Comparison of ENCODE assay signal across 8 cellular contexts in the genomic region with DNA sequence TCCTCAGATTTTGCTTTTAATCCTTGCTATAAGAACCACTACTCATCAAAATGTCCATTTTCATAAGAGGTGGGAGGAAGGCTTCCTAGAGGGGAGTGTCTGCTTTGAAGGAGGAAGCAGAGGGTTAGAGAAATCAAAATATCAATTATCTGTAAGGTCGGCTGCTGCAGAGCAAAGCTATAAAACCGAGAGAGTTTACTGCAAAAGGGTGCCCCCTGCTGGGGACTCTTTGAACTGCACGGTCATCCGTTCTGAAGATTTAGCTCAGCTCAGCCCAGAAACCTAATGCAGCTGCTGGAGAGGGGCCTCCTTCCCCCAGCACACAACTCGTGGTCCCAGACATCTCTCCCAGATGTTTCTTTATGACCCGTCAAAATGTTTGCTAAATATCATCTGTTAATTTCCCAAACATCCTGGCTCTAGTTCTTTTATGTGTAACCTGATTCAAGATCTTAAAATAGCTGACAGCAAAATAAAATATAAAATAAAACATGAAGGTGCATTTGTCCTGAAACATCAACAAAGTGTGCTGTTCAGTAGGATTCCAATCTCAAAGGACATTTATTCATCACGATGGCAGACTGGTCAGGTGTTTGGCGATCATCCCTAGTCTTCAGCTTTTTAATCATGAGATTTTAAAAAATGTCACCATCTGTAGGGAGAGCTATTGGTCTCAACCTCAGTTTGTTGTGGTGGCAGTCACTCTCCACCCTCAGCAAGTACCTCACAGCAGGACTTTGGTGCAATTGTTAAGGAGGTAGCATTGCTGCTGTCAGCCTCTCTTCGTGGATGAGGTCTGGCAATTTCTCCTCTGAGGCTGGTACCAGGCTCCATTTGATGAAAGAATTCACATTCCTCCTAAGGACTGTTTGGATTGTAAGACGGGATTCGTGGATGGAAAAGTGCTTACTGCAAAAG.
DNase-seq lines count a peak whose midpoint lies in the region; ATAC-seq and TF ChIP-seq lines count a peak whose summit lies in the region.

No MANE protein-coding gene starts in this region.

- no peak overlapping the region for H3K4me3 ChIP-seq in DND-41 (ENCODE audit: low read depth in 1 of 2, low read length in 2 of 2)

- no peak overlapping the region for H3K4me3 Mint-ChIP-seq in activated B cell treated with CpG ODN at 0.5 μM for 24 hours

- peak overlapping the region; percentile 27; the same call in 1 of the 2 replicates for H3K4me2 ChIP-seq in DND-41 (ENCODE audit: insufficient read depth, low read length)

- H3K36me3 Mint-ChIP-seq in activated B cell treated with CpG ODN at 0.5 μM for 24 hours (ENCODE audit: low read depth), result no peaks in the 10 kb centered on the region

- no peaks in the 10 kb centered on the region for H4K20me1 ChIP-seq in DND-41 (ENCODE audit: insufficient read depth, low read length)

- ATAC-seq in DND-41 (ENCODE audit: insufficient read depth, low read depth) (peak; percentile 93), HG02852 (IDR thresholded peaks at IDR 0.05; ENCODE audit: unreplicated experiment) (peak; percentile 57), activated B cell treated with CpG ODN at 0.5 μM for 24 hours (ENCODE audit: low read depth) (peak; percentile 61), left colon (peak; percentile 79), GM19467 (IDR thresholded peaks at IDR 0.05; ENCODE audit: unreplicated experiment) (no peak)

- peaks cover 15% of the 10 kb centered on the region for H3K4me1 ChIP-seq in DND-41 (ENCODE audit: insufficient read depth, low read length)

- CTCF ChIA-PET in activated B cell treated with CpG ODN at 0.5 μM for 24 hours (lab: Charles Lee), result interaction anchor here (0.7 to 4.2 kb wide), 24 partner anchors 9 to 1091 kb away, joined by 3 to 84 read pairs (median 4); partner anchors contain the start of gene MTX2

- H3K27me3 Mint-ChIP-seq in activated B cell treated with CpG ODN at 0.5 μM for 24 hours, result peaks cover 11% of the 10 kb centered on the region

- H3K27ac ChIP-seq in DND-41 (ENCODE audit: low read length), result peak overlapping the region; percentile 13; the same call in 1 of the 2 replicates

- H3K9ac ChIP-seq in DND-41 (ENCODE audit: low read depth, low read length), result no peak overlapping the region

- H3K27me3 ChIP-seq in DND-41 (ENCODE audit: insufficient read depth, low read length, poor library complexity), result no peaks in the 10 kb centered on the region

- no peaks in the 10 kb centered on the region for H3K9me3 ChIP-seq in DND-41 (ENCODE audit: insufficient read depth, low read length, severe bottlenecking)

- intact Hi-C loops in activated B cell treated with CpG ODN at 0.5 μM for 24 hours (cut with micrococcal nuclease), result loop anchor here (1.0 to 10.0 kb wide), 6 partner anchors 97 to 763 kb away; no protein-coding TSS in a partner anchor
- intact Hi-C loops in left colon (cut with DNase I, micrococcal nuclease), result loop anchor here (2.0 to 10.0 kb wide), 3 partner anchors 100 to 314 kb away; no protein-coding TSS in a partner anchor

- TF ChIP-seq CTCF in DND-41 (IDR thresholded peaks at IDR 0.05; ENCODE audit: borderline replicate concordance, extremely low read depth, low read length, poor library complexity, severe bottlenecking) (peak; percentile 93), activated B cell treated with CpG ODN at 0.5 μM for 24 hours (IDR thresholded peaks at IDR 0.05) (peak; percentile 81)

- no peaks in the 10 kb centered on the region for H3K79me2 ChIP-seq in DND-41 (ENCODE audit: insufficient read depth, low read length)

- H3K27ac Mint-ChIP-seq in activated B cell treated with CpG ODN at 0.5 μM for 24 hours, result no peak overlapping the region

- H2AFZ ChIP-seq in DND-41 (ENCODE audit: low read depth, low read length), result peak overlapping the region; percentile 64

- no peaks in the 10 kb centered on the region for H3K9me3 Mint-ChIP-seq in activated B cell treated with CpG ODN at 0.5 μM for 24 hours

- POLR2A ChIA-PET in activated B cell treated with CpG ODN at 0.5 μM for 24 hours (lab: Charles Lee), result no interaction called here

- peak; percentile 84 for DNase-seq in DND-41
- peak; percentile 89 for DNase-seq in NCI-H2196 (lab: John Stamatoyannopoulos, UW; ENCODE audit: unreplicated experiment)
- DNase-seq in activated B cell treated with CpG ODN at 0.5 μM for 24 hours, result peak; percentile 62
- DNase-seq in central memory CD4-positive, alpha-beta T cell, result peak; percentile 57
- peak; percentile 67 to 94 for DNase-seq in left colon
- DNase-seq in stimulated activated CD4-positive, alpha-beta T cell treated with anti-CD3 and anti-CD28 coated beads, Interleukin-2, amount 100 ng/mL, for 4 hours (ENCODE audit: low read depth), result peak; percentile 61

- H3K4me1 Mint-ChIP-seq in activated B cell treated with CpG ODN at 0.5 μM for 24 hours, result peaks cover 4% of the 10 kb centered on the region

- no peaks in the 10 kb centered on the region for H3K36me3 ChIP-seq in DND-41 (ENCODE audit: insufficient read depth, low read length)
